In the genomic region with DNA sequence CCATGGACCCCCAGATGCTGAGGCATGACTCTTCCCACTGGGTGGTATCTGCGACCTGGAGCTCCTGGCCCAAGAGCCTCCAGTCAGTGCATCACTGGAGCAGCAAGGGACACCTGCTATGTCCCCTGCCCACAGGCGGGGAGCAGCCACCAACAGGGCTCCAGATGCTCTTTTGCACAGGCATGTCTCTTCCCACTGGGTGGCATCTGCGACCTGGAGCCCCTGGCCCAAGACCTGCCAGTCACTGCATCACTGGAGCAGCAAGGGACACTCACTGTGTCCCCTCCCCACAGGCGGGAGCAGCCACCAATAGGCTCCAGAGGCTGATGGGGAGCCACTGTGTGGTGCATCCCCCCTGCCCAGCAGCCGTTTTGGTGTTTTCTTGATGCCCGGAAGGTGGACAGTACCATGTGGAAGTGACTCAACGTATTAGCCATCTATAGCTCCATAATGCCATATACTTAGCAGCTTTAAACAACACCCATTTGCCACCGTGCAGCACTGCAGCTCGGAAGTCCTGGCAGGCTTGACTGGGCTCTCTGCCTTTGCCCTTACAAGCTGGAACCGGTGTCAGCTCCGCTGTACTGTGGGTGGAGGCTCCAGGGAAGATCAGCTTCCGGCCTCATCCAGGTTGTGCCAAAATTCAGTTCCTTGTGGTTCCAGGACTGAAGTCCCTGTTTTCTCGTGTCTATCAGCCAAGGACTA, we compare ENCODE assay signal across 19 cellular contexts.
"Had no signal": no experiment of that assay in that cellular context is flagged by ENCODE, and none has a peak within 500 bp of the region (broad histone marks: within the 10 kb centered on the region; RNA-seq: fewer than 3 reads in every experiment).

No MANE protein-coding gene starts in this region.

- H3K27me3 ChIP-seq: esophagus squamous epithelium, gastrocnemius medialis, tibial artery had no signal

- H3K4me3 ChIP-seq: esophagus squamous epithelium, gastrocnemius medialis, tibial artery had no signal

- H3K27ac ChIP-seq: esophagus squamous epithelium, gastrocnemius medialis, tibial artery had no signal

- H3K4me1 ChIP-seq: esophagus squamous epithelium, gastrocnemius medialis, tibial artery had no signal

- H3K9me3 ChIP-seq: esophagus squamous epithelium, gastrocnemius medialis had no signal

- DNase-seq: activated B cell treated with CpG ODN at 0.5 μM for 24 hours; activated CD4-positive, alpha-beta memory T cell treated with anti-CD3 and anti-CD28 coated beads for 36 hours; activated CD4-positive, alpha-beta T cell treated with anti-CD3 and anti-CD28 coated beads for 48 hours; activated gamma-delta T cell treated with Interleukin-2 at 50 U/mL for 16 hours; aorta; caudate nucleus; effector memory CD8-positive, alpha-beta T cell; esophagus squamous epithelium; gastrocnemius medialis; hypothalamus; left cardiac atrium; mesenchymal stem cell; naive B cell; occipital lobe; stimulated activated CD4-positive, alpha-beta T cell treated with anti-CD3 and anti-CD28 coated beads, Interleukin-4, amount 100 ng/mL, for 24 hours; stimulated activated naive CD8-positive, alpha-beta T cell treated with anti-CD3 and anti-CD28 coated beads, Interleukin-15, Interleukin-2, amounts not matched to agents 100 U/mL and 50 U/mL, for 24 hours; SW 1271; T-helper 17 cell had no signal

- ATAC-seq: effector memory CD8-positive, alpha-beta T cell; gastrocnemius medialis; left cardiac atrium; stimulated activated naive CD8-positive, alpha-beta T cell treated with anti-CD3 and anti-CD28 coated beads, Interleukin-15, Interleukin-2, amounts not matched to agents 100 U/mL and 50 U/mL, for 24 hours; T-helper 17 cell had no signal

- H3K36me3 ChIP-seq: esophagus squamous epithelium, gastrocnemius medialis, tibial artery had no signal
